In the genomic region with DNA sequence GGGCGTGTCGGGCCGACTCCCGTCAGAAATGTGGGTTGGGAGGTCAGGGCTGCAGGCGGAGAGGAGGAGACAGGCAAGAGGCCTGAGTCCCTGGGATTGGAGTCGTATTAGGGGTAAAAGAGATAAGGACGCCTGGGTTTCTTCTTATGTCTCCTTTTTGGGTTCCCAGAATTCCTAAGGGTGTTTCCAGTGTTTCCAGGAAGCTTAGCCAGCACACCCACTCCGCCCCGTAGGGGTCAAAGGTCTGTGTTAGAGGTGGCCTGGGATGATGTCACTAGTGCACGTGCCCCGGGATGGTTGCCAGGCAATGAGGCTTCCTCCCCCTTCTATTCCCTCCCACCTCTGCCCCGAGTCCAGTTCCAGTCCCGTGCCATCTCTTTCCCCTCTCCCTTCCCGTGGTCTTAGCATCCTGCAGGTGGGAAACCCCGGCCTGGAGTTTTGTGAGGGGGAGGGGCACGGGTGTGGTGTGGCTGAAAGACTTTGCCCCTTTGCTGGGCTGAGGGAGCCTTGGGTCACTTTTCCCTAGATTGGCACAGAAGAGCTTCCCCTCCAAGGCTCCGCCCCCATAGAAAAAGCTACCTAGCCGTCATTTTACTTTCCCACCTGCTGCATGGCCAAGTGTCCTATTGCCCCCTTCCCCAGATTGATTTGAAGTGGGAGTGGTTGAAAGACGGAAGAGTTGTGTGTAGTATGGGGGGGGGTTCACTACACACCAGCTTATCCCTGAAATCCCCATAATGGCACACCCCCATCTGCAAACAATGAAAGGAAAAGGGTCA, we compare ENCODE assay signal across 1 cellular context.
A peak's percentile ranks its signal among the peaks of the same experiment; 100 is the strongest.
TF ChIP-seq lines count a peak whose summit lies in the region.

No MANE protein-coding gene starts in this region.

TF ChIP-seq in K562, 482 proteins besides CTCF, POLR2A, EP300 and RAD21 (continued from another document and continues in another):
- TF ChIP-seq POLR3A (IDR thresholded peaks at IDR 0.05; ENCODE audit: borderline replicate concordance, extremely low read depth, insufficient read depth, insufficient read length) (no peak), RBM14 (IDR thresholded peaks at IDR 0.05; ENCODE audit: borderline replicate concordance, insufficient read depth, low read depth, low read length) (no peak), ATF2 (CRISPR knock-in tag; IDR thresholded peaks at IDR 0.05) (peak; percentile 80; the same call in 1 of the 2 replicates), HNRNPH1 (optimal IDR thresholded peaks at IDR 0.05; ENCODE audit: low read depth, low read length) (no peak), ARID4B (CRISPR knock-in tag; IDR thresholded peaks at IDR 0.05) (peak; percentile 76; the same call in 1 of the 2 replicates), PURB (CRISPR knock-in tag; IDR thresholded peaks at IDR 0.05; ENCODE audit: low read depth) (no peak), GATA2 (CRISPR knock-in tag; IDR thresholded peaks at IDR 0.05) (no peak), MAFG (tag; conservative IDR thresholded peaks at IDR 0.05) (no peak), ZNF436 (CRISPR knock-in tag; IDR thresholded peaks at IDR 0.05) (no peak), BCL6 (CRISPR knock-in tag; IDR thresholded peaks at IDR 0.05) (no peak), ZNF444 (CRISPR knock-in tag; IDR thresholded peaks at IDR 0.05) (no peak), PHB (CRISPR knock-in tag; IDR thresholded peaks at IDR 0.05) (no peak), FOXK1 (CRISPR knock-in tag; IDR thresholded peaks at IDR 0.05; ENCODE audit: borderline replicate concordance) (no peak), ZFX (CRISPR knock-in tag; IDR thresholded peaks at IDR 0.05) (no peak), ZNF134 (CRISPR knock-in tag; conservative IDR thresholded peaks at IDR 0.05) (no peak), NR2C2 (CRISPR knock-in tag; IDR thresholded peaks at IDR 0.05) (peak; percentile 92), NR2C2 (tag; IDR thresholded peaks at IDR 0.05) (peak; percentile 97), TEAD4 (IDR thresholded peaks at IDR 0.05; ENCODE audit: low read length) (no peak; the same call in none of the 2 replicates), TEAD4 (CRISPR knock-in tag; IDR thresholded peaks at IDR 0.05; ENCODE audit: borderline replicate concordance) (no peak), CBX2 (IDR thresholded peaks at IDR 0.05; ENCODE audit: insufficient read depth, low read length, poor library complexity, severe bottlenecking) (no peak), MEF2D (tag; conservative IDR thresholded peaks at IDR 0.05; ENCODE audit: low read depth) (0 out of 2 replicates have a peak, but pooled peaks have one; percentile 32), EHMT2 (IDR thresholded peaks at IDR 0.05) (no peak), NKRF (IDR thresholded peaks at IDR 0.05; ENCODE audit: borderline replicate concordance) (peak; percentile 16; the same call in 1 of the 2 replicates), ZNF707 (CRISPR knock-in tag; conservative IDR thresholded peaks at IDR 0.05) (no peak), RAD51 (IDR thresholded peaks at IDR 0.05; ENCODE audit: borderline replicate concordance, low read depth) (peak; percentile 79), XRCC3 (IDR thresholded peaks at IDR 0.05) (no peak), BRF2 (IDR thresholded peaks at IDR 0.05; ENCODE audit: borderline replicate concordance, insufficient read depth, insufficient read length) (no peak), ZNF318 (IDR thresholded peaks at IDR 0.05; ENCODE audit: borderline replicate concordance in 1 of 2, low read depth in 1 of 2) (peak in 1 of 2 experiments; percentile 98; a peak in 2 of 4 replicates), CAMTA2 (CRISPR knock-in tag; conservative IDR thresholded peaks at IDR 0.05) (no peak)
- TF ChIP-seq, protein P1, sequence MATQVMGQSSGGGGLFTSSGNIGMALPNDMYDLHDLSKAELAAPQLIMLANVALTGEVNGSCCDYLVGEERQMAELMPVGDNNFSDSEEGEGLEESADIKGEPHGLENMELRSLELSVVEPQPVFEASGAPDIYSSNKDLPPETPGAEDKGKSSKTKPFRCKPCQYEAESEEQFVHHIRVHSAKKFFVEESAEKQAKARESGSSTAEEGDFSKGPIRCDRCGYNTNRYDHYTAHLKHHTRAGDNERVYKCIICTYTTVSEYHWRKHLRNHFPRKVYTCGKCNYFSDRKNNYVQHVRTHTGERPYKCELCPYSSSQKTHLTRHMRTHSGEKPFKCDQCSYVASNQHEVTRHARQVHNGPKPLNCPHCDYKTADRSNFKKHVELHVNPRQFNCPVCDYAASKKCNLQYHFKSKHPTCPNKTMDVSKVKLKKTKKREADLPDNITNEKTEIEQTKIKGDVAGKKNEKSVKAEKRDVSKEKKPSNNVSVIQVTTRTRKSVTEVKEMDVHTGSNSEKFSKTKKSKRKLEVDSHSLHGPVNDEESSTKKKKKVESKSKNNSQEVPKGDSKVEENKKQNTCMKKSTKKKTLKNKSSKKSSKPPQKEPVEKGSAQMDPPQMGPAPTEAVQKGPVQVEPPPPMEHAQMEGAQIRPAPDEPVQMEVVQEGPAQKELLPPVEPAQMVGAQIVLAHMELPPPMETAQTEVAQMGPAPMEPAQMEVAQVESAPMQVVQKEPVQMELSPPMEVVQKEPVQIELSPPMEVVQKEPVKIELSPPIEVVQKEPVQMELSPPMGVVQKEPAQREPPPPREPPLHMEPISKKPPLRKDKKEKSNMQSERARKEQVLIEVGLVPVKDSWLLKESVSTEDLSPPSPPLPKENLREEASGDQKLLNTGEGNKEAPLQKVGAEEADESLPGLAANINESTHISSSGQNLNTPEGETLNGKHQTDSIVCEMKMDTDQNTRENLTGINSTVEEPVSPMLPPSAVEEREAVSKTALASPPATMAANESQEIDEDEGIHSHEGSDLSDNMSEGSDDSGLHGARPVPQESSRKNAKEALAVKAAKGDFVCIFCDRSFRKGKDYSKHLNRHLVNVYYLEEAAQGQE (CRISPR knock-in tag; IDR thresholded peaks at IDR 0.05; ENCODE audit: low read depth) = no peak
